In genomic region chr9:17837931-17838330, GRCh38 we compare ENCODE assay signal across 16 cellular contexts.
A peak's percentile ranks its signal among the peaks of the same experiment; 100 is the strongest.
DNase-seq lines count a peak whose midpoint lies in the region; ATAC-seq and TF ChIP-seq lines count a peak whose summit lies in the region.
"Had no signal": no experiment of that assay in that cellular context is flagged by ENCODE, and none has a peak within 500 bp of the region (broad histone marks: within the 10 kb centered on the region; RNA-seq: fewer than 3 reads in every experiment).

No MANE protein-coding gene starts in this region.

- H3K27me3 Mint-ChIP-seq in neural progenitor cell (ENCODE audit: insufficient read depth, low read depth) = peaks cover 9% of the 10 kb centered on the region
- H3K27me3 Mint-ChIP-seq in effector memory CD8-positive, alpha-beta T cell = no peaks in the 10 kb centered on the region
- H3K27me3 Mint-ChIP-seq: activated B cell treated with CpG ODN at 0.5 μM for 24 hours; CD4-positive, alpha-beta memory T cell had no signal

- no peaks in the 10 kb centered on the region for H3F3A ChIP-seq in neural progenitor cell (ENCODE audit: low read depth)

- peak; percentile 11 for DNase-seq in DMS53 (lab: John Stamatoyannopoulos, UW)
- no peak for DNase-seq in DMS53 treated with DMSO at 0.1 percent for 48 hours (lab: John Stamatoyannopoulos, UW; ENCODE audit: unreplicated experiment)
- DNase-seq in NCI-H69 (lab: John Stamatoyannopoulos, UW) = peak; percentile 34
- peak; percentile 2 for DNase-seq in choroid plexus epithelial cell (ENCODE audit: low read depth)
- DNase-seq in neural progenitor cell (ENCODE audit: low spot score) = no peak
- DNase-seq in effector memory CD8-positive, alpha-beta T cell = no peak
- no peak for DNase-seq in GM13976 (ENCODE audit: low spot score)
- no peak for DNase-seq in midbrain (lab: John Stamatoyannopoulos, UW)
- DNase-seq: activated B cell treated with CpG ODN at 0.5 μM for 24 hours; activated gamma-delta T cell; CD4-positive, alpha-beta memory T cell; GM23248; heart left ventricle; NCI-H446 treated with DMSO at 0.1 percent for 48 hours; stimulated activated CD4-positive, alpha-beta T cell treated with anti-CD3 and anti-CD28 coated beads, Interleukin-4, amount 100 ng/mL, for 24 hours had no signal

- H3K79me2 ChIP-seq in neural progenitor cell (ENCODE audit: low read depth) = no peaks in the 10 kb centered on the region

- H3K27me3 ChIP-seq in neural progenitor cell = no peaks in the 10 kb centered on the region
- H3K27me3 ChIP-seq: heart left ventricle had no signal

- H3K9me3 ChIP-seq in neural progenitor cell (ENCODE audit: low read depth) = no peaks in the 10 kb centered on the region

- H3K36me3 ChIP-seq in neural progenitor cell = no peaks in the 10 kb centered on the region
- H3K36me3 ChIP-seq: heart left ventricle had no signal

- no peak for ATAC-seq in effector memory CD8-positive, alpha-beta T cell (replicated peaks)
- ATAC-seq: GM12878, heart left ventricle had no signal

- H3K4me2 ChIP-seq in neural progenitor cell = no peak overlapping the region

- H3K9ac ChIP-seq in neural progenitor cell = no peak overlapping the region
- H3K9ac ChIP-seq: GM23248 had no signal

- in situ Hi-C loops in GM13976 (cut with MboI; ENCODE audit: low sequenced_read_pairs, unreplicated experiment) = no loop called here

- H3K9me3 Mint-ChIP-seq in neural progenitor cell = no peaks in the 10 kb centered on the region
- H3K9me3 Mint-ChIP-seq in effector memory CD8-positive, alpha-beta T cell = peaks cover 9 to 16% of the 10 kb centered on the region in 2 donors

- no peaks in the 10 kb centered on the region for H4K20me1 ChIP-seq in neural progenitor cell (ENCODE audit: low read depth)

- H3K27ac Mint-ChIP-seq in neural progenitor cell = no peak overlapping the region
- no peak overlapping the region for H3K27ac Mint-ChIP-seq in effector memory CD8-positive, alpha-beta T cell
- H3K27ac Mint-ChIP-seq: activated B cell treated with CpG ODN at 0.5 μM for 24 hours; CD4-positive, alpha-beta memory T cell had no signal

- H3K4me3 ChIP-seq in choroid plexus epithelial cell (ENCODE audit: low read depth, low read length) (no peak overlapping the region), neural progenitor cell (no peak overlapping the region)
- H3K4me3 ChIP-seq: GM12878, GM23248, heart left ventricle had no signal

- H3K4me1 ChIP-seq in neural progenitor cell = no peaks in the 10 kb centered on the region
- H3K4me1 ChIP-seq: heart left ventricle had no signal

- TF ChIP-seq CTCF in choroid plexus epithelial cell (conservative IDR thresholded peaks at IDR 0.05; ENCODE audit: low read depth, low read length) (no peak), neural progenitor cell (IDR thresholded peaks at IDR 0.05) (peak; percentile 37), GM13976 (IDR thresholded peaks at IDR 0.05; ENCODE audit: borderline replicate concordance, control extremely low read depth, extremely low read depth, insufficient read depth, missing control alignments) (no peak)

- peaks cover 11% of the 10 kb centered on the region for H3K4me1 Mint-ChIP-seq in neural progenitor cell
- H3K4me1 Mint-ChIP-seq in effector memory CD8-positive, alpha-beta T cell (ENCODE audit: low read depth in 2 of 2) = no peaks in the 10 kb centered on the region
- H3K4me1 Mint-ChIP-seq: activated B cell treated with CpG ODN at 0.5 μM for 24 hours; CD4-positive, alpha-beta memory T cell had no signal

- H3K27ac ChIP-seq in neural progenitor cell = no peak overlapping the region
- H3K27ac ChIP-seq: GM23248, heart left ventricle had no signal

- H3K36me3 Mint-ChIP-seq in neural progenitor cell = no peaks in the 10 kb centered on the region
- peaks cover 3% of the 10 kb centered on the region for H3K36me3 Mint-ChIP-seq in effector memory CD8-positive, alpha-beta T cell (ENCODE audit: insufficient read depth)
- H3K36me3 Mint-ChIP-seq: CD4-positive, alpha-beta memory T cell had no signal

- no peak overlapping the region for H3K4me3 Mint-ChIP-seq in neural progenitor cell
- H3K4me3 Mint-ChIP-seq in effector memory CD8-positive, alpha-beta T cell = no peak overlapping the region
- H3K4me3 Mint-ChIP-seq: activated B cell treated with CpG ODN at 0.5 μM for 24 hours; CD4-positive, alpha-beta memory T cell had no signal

- H2AFZ ChIP-seq in neural progenitor cell (replicated peaks) = no peak overlapping the region
- H2AFZ ChIP-seq: GM23248 had no signal

Comparison
In these comparisons a context has a peak if more than half of its experiments do, and no peak if none do; other contexts are left out.
1. DNase-seq: peak in DMS53 (single experiment), NCI-H69 (single experiment) and choroid plexus epithelial cell (single experiment); none in DMS53 treated with DMSO at 0.1 percent for 48 hours (single experiment), neural progenitor cell (single experiment), effector memory CD8-positive, alpha-beta T cell (0 of 3), GM13976 (single experiment) and midbrain (single experiment).